ENCODE assay signal across 1 cellular context in genomic region chr2:180367831-180368230, GRCh38.
TF ChIP-seq lines count a peak whose summit lies in the region.

No MANE protein-coding gene starts in this region.

TF ChIP-seq in SK-N-SH treated with all-trans-retinoic acid at 6 μM for 48 hours, 23 proteins besides CTCF, POLR2A, EP300 and RAD21 (continued from another document):
- no peak for TF ChIP-seq PATZ1 (CRISPR knock-in tag; IDR thresholded peaks at IDR 0.05; ENCODE audit: borderline replicate concordance)
TF ChIP-seq in SK-N-SH treated with all-trans-retinoic acid at 6 μM for 48 hours: peak in this region for 0.
